ENCODE assay signal across 8 cellular contexts in the genomic region with DNA sequence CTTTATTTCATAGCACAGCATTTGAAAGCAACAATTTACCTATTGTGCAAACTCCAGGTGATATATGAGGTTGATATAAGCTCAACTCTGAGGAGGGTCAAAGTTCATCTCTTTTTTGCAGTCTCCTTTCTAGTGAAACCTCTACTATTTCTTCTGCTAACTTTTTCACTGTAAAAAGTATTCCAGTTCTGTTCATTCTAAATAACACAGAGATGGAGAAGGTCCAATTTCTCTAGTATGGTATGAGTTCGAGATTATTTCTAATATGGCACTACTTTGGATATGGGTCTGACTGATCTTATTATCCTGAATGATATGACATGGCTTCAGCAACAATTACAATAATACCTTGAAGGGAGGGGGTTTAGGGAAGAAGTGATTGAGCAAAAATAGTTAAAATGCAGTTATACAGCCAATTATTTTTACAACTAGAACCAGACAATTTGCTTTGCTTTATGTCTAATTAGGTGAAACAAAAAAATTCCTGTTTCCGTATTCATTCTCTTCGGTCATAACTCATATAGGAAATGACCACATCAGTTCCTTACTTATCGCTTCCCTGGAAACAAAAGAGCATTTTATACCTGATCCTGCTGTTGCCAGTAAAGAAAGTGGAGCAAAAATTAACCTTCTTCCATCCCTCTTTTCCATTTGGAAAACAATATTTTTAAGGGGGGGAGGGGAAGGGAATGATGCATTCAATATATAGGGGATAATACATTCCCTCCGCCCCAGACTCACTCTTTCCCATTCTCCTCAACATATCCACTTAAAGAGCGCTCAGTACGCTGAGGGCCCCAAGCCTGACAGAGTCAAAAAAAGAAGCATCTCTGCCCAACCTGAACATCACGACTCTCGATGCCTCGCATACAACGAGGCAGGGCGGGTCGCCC. TPM values are rescaled to one million over a fixed set of nuclear protein-coding genes. Genes with fewer than 3 reads are reported as not detected.
DNase-seq lines count a peak whose midpoint lies in the region; ATAC-seq and TF ChIP-seq lines count a peak whose summit lies in the region.

No MANE protein-coding gene starts in this region.

- TF ChIP-seq CTCF in colonic mucosa (IDR thresholded peaks at IDR 0.05): no peak
- no peak for TF ChIP-seq CTCF in nephron (IDR thresholded peaks at IDR 0.05; ENCODE audit: unreplicated experiment in 3 of 3)

- H3K9ac ChIP-seq in colonic mucosa (ENCODE audit: low read depth in 2 of 2, low read length in 2 of 2): peak overlapping the region; percentile 53 to 96

- H3K27me3 ChIP-seq in colonic mucosa: no peaks in the 10 kb centered on the region

- peaks cover 25% of the 10 kb centered on the region for H3K36me3 Mint-ChIP-seq in nephron (ENCODE audit: low read depth)

- H3K36me3 ChIP-seq in colonic mucosa: no peaks in the 10 kb centered on the region

- peak overlapping the region; percentile 95 for H3K27ac ChIP-seq in colonic mucosa

- H3K4me3 ChIP-seq in colonic mucosa: peak overlapping the region; percentile 67

- peaks cover 18% of the 10 kb centered on the region for H3K4me1 Mint-ChIP-seq in nephron

- DNase-seq in NCI-H1105 treated with DMSO at 0.1 percent for 48 hours (lab: John Stamatoyannopoulos, UW) (peak; percentile 24), NCI-H1105 (lab: John Stamatoyannopoulos, UW) (no peak), HT-29 (ENCODE audit: low spot score) (peak; percentile 29), colonic mucosa (peak; percentile 43), inferior parietal cortex (ENCODE audit: extremely low spot score) (no peak)
- DNase-seq in stimulated activated naive CD4-positive, alpha-beta T cell (lab: John Stamatoyannopoulos, UW): no peak

- H3K4me1 ChIP-seq in colonic mucosa: no peaks in the 10 kb centered on the region

- H3K27ac Mint-ChIP-seq in nephron: peak overlapping the region; percentile 72 to 82 (median 78)

- H3K9me3 ChIP-seq in colonic mucosa: no peaks in the 10 kb centered on the region

- intact Hi-C loops in colonic mucosa (cut with DNase I): no loop called here

- no peak for ATAC-seq in HG03469 (IDR thresholded peaks at IDR 0.05; ENCODE audit: unreplicated experiment)

- peaks cover 14% of the 10 kb centered on the region for H3K9me3 Mint-ChIP-seq in nephron

- H3K4me3 Mint-ChIP-seq in nephron: peak overlapping the region; percentile 88 to 91 (median 91)

- peaks cover 7% of the 10 kb centered on the region for H3K27me3 Mint-ChIP-seq in nephron (ENCODE audit: low read depth)

RNA-seq across cellular contexts. Expression of a gene that starts 1.0 kb away (rescaled TPM):
- total RNA-seq in HT-29 (2014; rRNA removed; shearing (Covaris generic)): 8.4 and 9.0 TPM in 2 replicates
- total RNA-seq in colonic mucosa: 10 to 100 TPM in 1 of 2 donors, 1 to 10 TPM in 1; 6.8 to 11.6 TPM

Comparison
In these comparisons a context has a peak if more than half of its experiments do, and no peak if none do; other contexts are left out.
1. DNase-seq: peak in NCI-H1105 treated with DMSO at 0.1 percent for 48 hours (single experiment), HT-29 (single experiment) and colonic mucosa (single experiment); none in NCI-H1105 (single experiment), inferior parietal cortex (single experiment) and stimulated activated naive CD4-positive, alpha-beta T cell (0 of 6).